ENCODE assay signal across 29 cellular contexts in the genomic region with DNA sequence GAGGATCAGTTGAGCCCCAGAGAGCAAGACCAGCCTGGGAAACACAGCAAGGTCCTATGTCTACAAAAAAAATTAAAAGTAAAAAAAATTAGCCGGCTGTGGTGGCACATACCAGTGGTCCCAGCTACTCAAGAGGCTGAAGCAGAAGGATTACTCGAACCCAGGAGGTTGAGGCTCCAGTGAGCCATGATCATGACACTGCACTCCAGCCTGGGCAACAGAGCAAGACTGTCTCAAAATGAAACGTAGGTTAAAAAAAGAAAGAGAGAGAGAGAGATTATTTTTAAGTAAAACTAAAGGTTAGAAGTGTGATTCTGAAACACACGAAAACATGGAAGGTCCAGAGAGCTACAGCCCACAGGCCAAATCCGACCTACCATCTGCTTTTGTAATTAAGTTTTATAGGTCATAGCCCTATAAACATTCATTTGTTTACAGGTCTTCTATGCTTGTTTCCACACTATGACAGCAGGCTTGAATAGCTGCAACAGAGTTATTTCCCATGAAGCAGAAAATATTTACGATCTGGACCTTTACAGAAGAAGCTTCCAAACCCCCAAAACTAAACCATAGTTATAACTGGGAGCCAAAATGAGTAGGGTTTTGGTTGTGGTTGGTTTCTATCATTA.
"Had no signal": no experiment of that assay in that cellular context is flagged by ENCODE, and none has a peak within 500 bp of the region (broad histone marks: within the 10 kb centered on the region; RNA-seq: fewer than 3 reads in every experiment).

No MANE protein-coding gene starts in this region.

- H3K9me3 ChIP-seq: ascending aorta, body of pancreas had no signal

- DNase-seq: activated B cell treated with CpG ODN at 0.5 μM for 24 hours; activated CD4-positive, alpha-beta T cell treated with anti-CD3 and anti-CD28 coated beads for 1 hour; activated CD4-positive, alpha-beta T cell treated with anti-CD3 and anti-CD28 coated beads, Interleukin-2, amount 10 ng/mL, durations not matched to agents 24 days and 14 days; activated CD4-positive, alpha-beta T cell treated with anti-CD3 and anti-CD28 coated beads, Interleukin-2, amount 50 U/mL, for 48 hours; activated CD8-positive, alpha-beta memory T cell treated with anti-CD3 and anti-CD28 coated beads, Interleukin-2, amount 10 ng/mL, durations not matched to agents 7 days and 5 days; activated effector memory CD4-positive, alpha-beta T cell treated with Interleukin-2 at 50 U/mL for 16 hours; activated naive CD4-positive, alpha-beta T cell; activated naive CD8-positive, alpha-beta T cell treated with anti-CD3 and anti-CD28 coated beads, Interleukin-2, amount 50 U/mL, for 24 hours; activated T-cell treated with anti-CD3 and anti-CD28 coated beads, Interleukin-2, amount 50 U/mL, for 24 hours; amniotic stem cell; body of pancreas; Karpas-422; NCI-H1048; NCI-H1417; NCI-H1694; NCI-H2029; NCI-H2107; NCI-H2171 treated with DMSO at 0.1 percent for 48 hours; NCI-H226; NCI-H510A; NCI-H526 treated with DMSO at 0.1 percent for 48 hours; NCI-H82; RPMI8226; T-cell; T1000 had no signal

- H3K36me3 ChIP-seq: ascending aorta had no signal

- H3K4me1 ChIP-seq: ascending aorta, body of pancreas had no signal

- H3K27ac ChIP-seq: ascending aorta, body of pancreas, SK-N-MC had no signal

- H3K4me3 ChIP-seq: ascending aorta, body of pancreas, SK-N-MC had no signal

- H3K27me3 ChIP-seq: ascending aorta, body of pancreas had no signal

- ATAC-seq: activated CD8-positive, alpha-beta memory T cell treated with anti-CD3 and anti-CD28 coated beads, Interleukin-2, amount 10 ng/mL, durations not matched to agents 7 days and 5 days; activated naive CD8-positive, alpha-beta T cell treated with anti-CD3 and anti-CD28 coated beads, Interleukin-2, amount 50 U/mL, for 24 hours; body of pancreas; Panc1; Right ventricle myocardium inferior; T-cell had no signal
